ENCODE assay signal across 15 cellular contexts in genomic region chr2:30374380-30374779, GRCh38.
"Had no signal": no experiment of that assay in that cellular context is flagged by ENCODE, and none has a peak within 500 bp of the region (broad histone marks: within the 10 kb centered on the region; RNA-seq: fewer than 3 reads in every experiment).

No MANE protein-coding gene starts in this region.

- ATAC-seq: lower lobe of right lung had no signal

- H3K4me1 ChIP-seq: lower lobe of right lung, suprapubic skin, upper lobe of left lung had no signal

- H3K27ac Mint-ChIP-seq: mesothelial cell of epicardium had no signal

- DNase-seq: activated CD4-positive, alpha-beta T cell treated with anti-CD3 and anti-CD28 coated beads, Interleukin-2, amount 50 U/mL, for 1 hour; activated effector memory CD4-positive, alpha-beta T cell treated with Interleukin-2 at 50 U/mL for 16 hours; activated naive CD4-positive, alpha-beta T cell treated with anti-CD3 and anti-CD28 coated beads, Interleukin-2, amount 50 U/mL, for 16 hours; hypothalamus; lower lobe of right lung; occipital lobe; stimulated activated CD4-positive, alpha-beta T cell treated with anti-CD3 and anti-CD28 coated beads, Interleukin-12 subunit alpha, Interleukin-12 subunit beta, amount 100 ng/mL, for 4 hours; stimulated activated CD4-positive, alpha-beta T cell treated with anti-CD3 and anti-CD28 coated beads, Interleukin-1b, Interleukin-23, amount 100 ng/mL, for 48 hours had no signal

- H3K36me3 ChIP-seq: cardiac muscle cell, lower lobe of right lung, suprapubic skin, upper lobe of left lung had no signal

- H3K27me3 Mint-ChIP-seq: stimulated activated naive CD8-positive, alpha-beta T cell treated with anti-CD3 and anti-CD28 coated beads, Interleukin-15, Interleukin-2, amounts not matched to agents 100 ng/mL and 50 ng/mL, for 24 hours had no signal

- H3K36me3 Mint-ChIP-seq: mesothelial cell of epicardium had no signal

- H3K27me3 ChIP-seq: cardiac muscle cell, suprapubic skin, upper lobe of left lung had no signal

- H3K4me3 Mint-ChIP-seq: mesothelial cell of epicardium; stimulated activated naive CD8-positive, alpha-beta T cell treated with anti-CD3 and anti-CD28 coated beads, Interleukin-15, Interleukin-2, amounts not matched to agents 100 ng/mL and 50 ng/mL, for 24 hours had no signal

- H3K27ac ChIP-seq: cardiac muscle cell, lower lobe of right lung, suprapubic skin, upper lobe of left lung had no signal

- H3K9me3 Mint-ChIP-seq: mesothelial cell of epicardium; stimulated activated naive CD8-positive, alpha-beta T cell treated with anti-CD3 and anti-CD28 coated beads, Interleukin-15, Interleukin-2, amounts not matched to agents 100 ng/mL and 50 ng/mL, for 24 hours had no signal

- H3K4me3 ChIP-seq: cardiac muscle cell, lower lobe of right lung, suprapubic skin, upper lobe of left lung had no signal

- H3K9me3 ChIP-seq: lower lobe of right lung, suprapubic skin, upper lobe of left lung had no signal

- FAIRE-seq: frontal cortex, keratinocyte had no signal
